Comparison of ENCODE assay signal across 8 cellular contexts in the genomic region with DNA sequence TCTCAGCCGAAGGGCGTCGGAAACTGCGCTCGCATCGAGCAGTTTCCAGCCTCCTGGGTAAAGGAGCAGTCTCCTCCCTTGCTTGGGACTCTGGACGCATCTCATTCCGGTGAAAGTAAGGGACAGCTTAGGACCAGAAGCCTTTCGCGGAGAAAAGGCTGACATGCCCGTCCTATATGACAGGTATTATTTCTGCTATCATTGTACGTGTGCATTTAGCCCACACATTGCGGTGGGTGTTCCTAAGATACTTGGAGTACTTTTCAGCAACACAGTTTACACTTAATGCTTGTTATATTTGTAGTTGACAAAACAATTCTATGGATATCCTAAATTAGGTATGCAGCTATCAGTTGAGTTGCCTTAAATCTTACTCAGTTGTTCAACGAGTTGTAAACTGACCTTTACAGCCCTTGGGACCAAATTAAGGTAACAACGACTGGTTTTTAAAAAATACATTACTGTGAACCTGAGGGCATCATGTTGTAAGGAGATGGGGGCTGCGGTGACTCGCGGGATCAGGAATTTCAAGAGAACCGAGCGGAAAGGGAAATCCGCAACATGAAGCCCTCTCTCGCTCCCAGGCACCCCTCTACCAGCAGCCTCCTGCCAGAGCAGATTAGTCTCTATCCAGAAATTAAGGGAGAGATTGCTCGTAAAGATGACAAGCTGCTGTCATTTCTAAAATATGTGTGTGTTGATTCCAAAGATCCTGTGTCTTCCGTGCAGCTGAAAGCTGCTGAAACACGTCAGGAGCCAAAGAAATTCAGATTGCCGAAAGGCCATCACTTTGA. TPM values are rescaled to one million over a fixed set of nuclear protein-coding genes. Genes with fewer than 3 reads are reported as not detected.
DNase-seq lines count a peak whose midpoint lies in the region; ATAC-seq, FAIRE-seq and TF ChIP-seq lines count a peak whose summit lies in the region.

No MANE protein-coding gene starts in this region.

- TF ChIP-seq CTCF in endothelial cell of umbilical vein (IDR thresholded peaks at IDR 0.05; ENCODE audit: extremely low read depth in 1 of 2, insufficient read depth in 1 of 2, low read depth in 1 of 2, low read length in 2 of 2) (no peak), neural cell (IDR thresholded peaks at IDR 0.05; ENCODE audit: poor library complexity, severe bottlenecking) (no peak)

- no peak for TF ChIP-seq RAD21 in neural cell (conservative IDR thresholded peaks at IDR 0.05)

- peak overlapping the region; percentile 94 for H3K27ac ChIP-seq in CD4-positive, alpha-beta memory T cell (ENCODE audit: low read depth, low read length)
- H3K27ac ChIP-seq in endothelial cell of umbilical vein (ENCODE audit: insufficient read depth, low read depth, low read length) (peak overlapping the region; percentile 60), neural cell (ENCODE audit: low read length) (peak overlapping the region; percentile 93)

- H3K9me1 ChIP-seq in endothelial cell of umbilical vein (replicated peaks; ENCODE audit: control insufficient read depth, extremely low read depth, insufficient read depth, low read length) = no peaks in the 10 kb centered on the region

- peak overlapping the region; percentile 74 to 88 for H3K4me3 ChIP-seq in CD4-positive, alpha-beta memory T cell (ENCODE audit: low read length in 2 of 2)
- H3K4me3 ChIP-seq in endothelial cell of umbilical vein (replicated peaks in 1 of 3; ENCODE audit: insufficient read depth in 1 of 3, low read depth in 1 of 3, low read length in 3 of 3) (peak overlapping the region; percentile 82 to 96 (median 83)), neural cell (ENCODE audit: low read length) (peak overlapping the region; percentile 75)

- TSS peak; percentile 70 for BruUV-seq in endothelial cell of umbilical vein (replicated peaks; lab: Mats Ljungman, UMichigan)

- POLR2A ChIA-PET in CD4-positive, alpha-beta memory T cell (lab: Charles Lee; ENCODE audit: partially characterized antibody) = interaction anchor here (0.9 to 3.4 kb wide), 19 partner anchors 9 to 1753 kb away, joined by 3 to 82 read pairs (median 6); a partner anchor contains a TSS
- POLR2A ChIA-PET in endothelial cell of umbilical vein (lab: Charles Lee) = interaction anchor here (0.6 to 1.7 kb wide), 3 partner anchors 14 to 1191 kb away, joined by 3 to 9 read pairs (median 7); a partner anchor contains a TSS

- CTCF ChIA-PET in CD4-positive, alpha-beta memory T cell (lab: Charles Lee; ENCODE audit: partially characterized antibody) = interaction anchor here (1.0 to 2.8 kb wide), 7 partner anchors 9 to 345 kb away, joined by 3 to 17 read pairs (median 6); a partner anchor contains a TSS
- CTCF ChIA-PET in endothelial cell of umbilical vein (lab: Charles Lee) = interaction anchor here (0.8 to 3.4 kb wide), 13 partner anchors 11 to 299 kb away, joined by 3 to 26 read pairs (median 4); a partner anchor contains a TSS

- H2AFZ ChIP-seq in endothelial cell of umbilical vein (ENCODE audit: low read depth, low read length) (peak overlapping the region; percentile 79), neural cell (ENCODE audit: low read depth, low read length) (peak overlapping the region; percentile 61)

- peak overlapping the region; percentile 87 for H3K9ac ChIP-seq in endothelial cell of umbilical vein (replicated peaks; ENCODE audit: extremely low read depth, insufficient read depth, low read length)
- H3K9ac ChIP-seq in neural cell (ENCODE audit: low read length) = peak overlapping the region; percentile 73

- H3K9me3 ChIP-seq in CD4-positive, alpha-beta memory T cell (ENCODE audit: control insufficient read depth in 1 of 2, low read length in 2 of 2) = no peaks in the 10 kb centered on the region
- no peaks in the 10 kb centered on the region for H3K9me3 ChIP-seq in endothelial cell of umbilical vein (replicated peaks; ENCODE audit: control insufficient read depth, insufficient read depth, low read length)
- no peaks in the 10 kb centered on the region for H3K9me3 ChIP-seq in neural cell (ENCODE audit: low read length)

- H3K9me3 Mint-ChIP-seq in CD4-positive, alpha-beta memory T cell = peaks cover 0 to 5% (median 0%) of the 10 kb centered on the region in 8 donors

- H3K4me3 Mint-ChIP-seq in CD4-positive, alpha-beta memory T cell = peak overlapping the region; percentile 97 to 100 (median 100)

- H3K4me1 ChIP-seq in CD4-positive, alpha-beta memory T cell (ENCODE audit: insufficient read depth, low read length) = peaks cover 46% of the 10 kb centered on the region
- peaks cover 23% of the 10 kb centered on the region for H3K4me1 ChIP-seq in endothelial cell of umbilical vein (ENCODE audit: control insufficient read depth, extremely low read depth, insufficient read depth, low read length)

- H4K20me1 ChIP-seq in endothelial cell of umbilical vein (replicated peaks; ENCODE audit: control insufficient read depth, extremely low read depth, insufficient read depth, low read length) (peaks cover 7% of the 10 kb centered on the region), neural cell (ENCODE audit: insufficient read depth) (no peaks in the 10 kb centered on the region)

- H3K27me3 ChIP-seq in CD4-positive, alpha-beta memory T cell (ENCODE audit: insufficient read depth, low read length) = no peaks in the 10 kb centered on the region
- no peaks in the 10 kb centered on the region for H3K27me3 ChIP-seq in endothelial cell of umbilical vein (ENCODE audit: control insufficient read depth in 2 of 2, insufficient read depth in 2 of 2, low read length in 2 of 2)
- no peaks in the 10 kb centered on the region for H3K27me3 ChIP-seq in neural cell (ENCODE audit: insufficient read depth, low read depth, low read length)

- DNase-seq in CD4-positive, alpha-beta memory T cell = peak in 1 of 5 donors; percentile 6
- DNase-seq in SK-N-DZ (ENCODE audit: low spot score) = peak; percentile 30
- DNase-seq in endothelial cell of umbilical vein (ENCODE audit: low read depth, low spot score) = peak; percentile 61
- no peak for DNase-seq in dedifferentiated amniotic fluid mesenchymal stem cell (ENCODE audit: extremely low spot score)

- no peaks in the 10 kb centered on the region for H3F3A ChIP-seq in neural cell (ENCODE audit: insufficient read depth, low read length, poor library complexity, severe bottlenecking)

- no peak for FAIRE-seq in endothelial cell of umbilical vein (lab: Jason Lieb, UNC)

- no peaks in the 10 kb centered on the region for H3K36me3 ChIP-seq in CD4-positive, alpha-beta memory T cell (ENCODE audit: insufficient read depth, low read length)
- no peaks in the 10 kb centered on the region for H3K36me3 ChIP-seq in endothelial cell of umbilical vein (ENCODE audit: control insufficient read depth in 2 of 2, extremely low read depth in 1 of 2, insufficient read depth in 2 of 2, low read length in 2 of 2)
- H3K36me3 ChIP-seq in neural cell (ENCODE audit: insufficient read depth, low read length) = no peaks in the 10 kb centered on the region

- H3K27ac Mint-ChIP-seq in CD4-positive, alpha-beta memory T cell = peak overlapping the region; percentile 97 to 100 (median 99)

- TF ChIP-seq POLR2A in endothelial cell of umbilical vein (IDR thresholded peaks at IDR 0.05; ENCODE audit: low read depth, low read length) = no peak

- no peaks in the 10 kb centered on the region for H3K9me2 ChIP-seq in neural cell (ENCODE audit: insufficient read depth, low read length)

- H3K4me1 Mint-ChIP-seq in CD4-positive, alpha-beta memory T cell = peaks cover 30 to 58% (median 45%) of the 10 kb centered on the region in 4 donors

- no peak for TF ChIP-seq EP300 in neural cell (conservative IDR thresholded peaks at IDR 0.05; ENCODE audit: poor library complexity, severe bottlenecking)

- intact Hi-C loops in CD4-positive, alpha-beta memory T cell (cut with micrococcal nuclease) = loop anchor here (1.0 to 10.0 kb wide), 9 partner anchors 14 to 1751 kb away; a partner anchor contains a TSS
- intact Hi-C loops in endothelial cell of umbilical vein (cut with micrococcal nuclease) = loop anchor here (1.0 to 10.0 kb wide), 9 partner anchors 14 to 989 kb away; a partner anchor contains a TSS

- dilution Hi-C loops in endothelial cell of umbilical vein (cut with MboI; ENCODE audit: extremely low pct_ligation_motif_present, low sequenced_read_pairs) = no loop called here

- ATAC-seq in GM21723 (IDR thresholded peaks at IDR 0.05; ENCODE audit: unreplicated experiment) (peak; percentile 0), GM21360 (IDR thresholded peaks at IDR 0.05; ENCODE audit: unreplicated experiment) (no peak), GM18498 (IDR thresholded peaks at IDR 0.05; ENCODE audit: unreplicated experiment) (no peak)

- H3K79me2 ChIP-seq in endothelial cell of umbilical vein (ENCODE audit: control insufficient read depth, insufficient read depth, low read length) (peaks cover 63% of the 10 kb centered on the region), neural cell (replicated peaks; ENCODE audit: insufficient read depth, low read length) (peaks cover 52% of the 10 kb centered on the region)

- H3K36me3 Mint-ChIP-seq in CD4-positive, alpha-beta memory T cell = peaks cover 0 to 16% of the 10 kb centered on the region in 2 donors

- no peaks in the 10 kb centered on the region for H3K27me3 Mint-ChIP-seq in CD4-positive, alpha-beta memory T cell

- H3K4me2 ChIP-seq in endothelial cell of umbilical vein (ENCODE audit: insufficient read depth, low read length) (peak overlapping the region; percentile 86), neural cell (ENCODE audit: low read length) (peak overlapping the region; percentile 72)

RNA-seq across cellular contexts. Expression of a gene that starts 0.6 kb away (rescaled TPM):
- total RNA-seq in CD4-positive, alpha-beta memory T cell = 10 to 100 TPM; 55.5 to 56.9 TPM
- polyA plus RNA-seq in CD4-positive, alpha-beta memory T cell = 10 to 100 TPM; 33.1 to 35.3 TPM
- 79.6 and 80.5 TPM in 2 replicates for polyA plus RNA-seq in SK-N-DZ (2014; cell fraction: cytosol; rRNA removed)
- polyA plus RNA-seq in SK-N-DZ (2014; cell fraction: nucleus; rRNA removed) = 43.5 and 56.6 TPM in 2 replicates
- 74.9 and 79.3 TPM in 2 replicates for total RNA-seq in endothelial cell of umbilical vein
- polyA plus RNA-seq in endothelial cell of umbilical vein = 14.8 and 20.2 TPM in 2 replicates
- polyA plus RNA-seq in endothelial cell of umbilical vein (2011; cell fraction: cytosol; rRNA removed) = 42.2 and 42.6 TPM in 2 replicates
- polyA plus RNA-seq in endothelial cell of umbilical vein (2011; cell fraction: nucleus; rRNA removed) = 22.2 and 32.4 TPM in 2 replicates
- polyA plus RNA-seq in endothelial cell of umbilical vein (2012) = 50.1 and 99.1 TPM in 2 replicates
- polyA minus RNA-seq in endothelial cell of umbilical vein = 21.7 and 22.0 TPM in 2 replicates
- 45.4 TPM for polyA minus RNA-seq in endothelial cell of umbilical vein (2011; cell fraction: cytosol; rRNA and poly(A)+ RNA removed)
- polyA minus RNA-seq in endothelial cell of umbilical vein (2011; cell fraction: nucleus; rRNA and poly(A)+ RNA removed) = 27.7 and 41.8 TPM in 2 replicates
- 76.2 and 88.8 TPM in 2 replicates for polyA plus RNA-seq in neural cell
- polyA minus RNA-seq in neural cell = 125 and 148 TPM in 2 replicates

RNA-seq across cellular contexts. Expression of a gene that starts 14.0 kb away (rescaled TPM):
- 10 to 100 TPM; 30.7 to 31.5 TPM for total RNA-seq in CD4-positive, alpha-beta memory T cell
- polyA plus RNA-seq in CD4-positive, alpha-beta memory T cell = 10 to 100 TPM; 25.4 to 30.9 TPM
- 39.1 and 44.4 TPM in 2 replicates for polyA plus RNA-seq in SK-N-DZ (2014; cell fraction: cytosol; rRNA removed)
- 14.5 and 16.0 TPM in 2 replicates for polyA plus RNA-seq in SK-N-DZ (2014; cell fraction: nucleus; rRNA removed)
- 31.3 and 34.6 TPM in 2 replicates for total RNA-seq in endothelial cell of umbilical vein
- 14.2 and 19.9 TPM in 2 replicates for polyA plus RNA-seq in endothelial cell of umbilical vein
- polyA plus RNA-seq in endothelial cell of umbilical vein (2011; cell fraction: cytosol; rRNA removed) = 31.6 and 32.0 TPM in 2 replicates
- 28.9 and 32.8 TPM in 2 replicates for polyA plus RNA-seq in endothelial cell of umbilical vein (2011; cell fraction: nucleus; rRNA removed)
- 20.9 and 30.0 TPM in 2 replicates for polyA plus RNA-seq in endothelial cell of umbilical vein (2012)
- polyA minus RNA-seq in endothelial cell of umbilical vein = 37.4 and 62.9 TPM in 2 replicates
- polyA minus RNA-seq in endothelial cell of umbilical vein (2011; cell fraction: cytosol; rRNA and poly(A)+ RNA removed) = 46.6 TPM
- 54.0 and 60.8 TPM in 2 replicates for polyA minus RNA-seq in endothelial cell of umbilical vein (2011; cell fraction: nucleus; rRNA and poly(A)+ RNA removed)
- polyA plus RNA-seq in neural cell = 26.3 and 33.3 TPM in 2 replicates
- polyA minus RNA-seq in neural cell = 63.3 and 67.4 TPM in 2 replicates
